Comparison of ENCODE assay signal across 8 cellular contexts in the genomic region with DNA sequence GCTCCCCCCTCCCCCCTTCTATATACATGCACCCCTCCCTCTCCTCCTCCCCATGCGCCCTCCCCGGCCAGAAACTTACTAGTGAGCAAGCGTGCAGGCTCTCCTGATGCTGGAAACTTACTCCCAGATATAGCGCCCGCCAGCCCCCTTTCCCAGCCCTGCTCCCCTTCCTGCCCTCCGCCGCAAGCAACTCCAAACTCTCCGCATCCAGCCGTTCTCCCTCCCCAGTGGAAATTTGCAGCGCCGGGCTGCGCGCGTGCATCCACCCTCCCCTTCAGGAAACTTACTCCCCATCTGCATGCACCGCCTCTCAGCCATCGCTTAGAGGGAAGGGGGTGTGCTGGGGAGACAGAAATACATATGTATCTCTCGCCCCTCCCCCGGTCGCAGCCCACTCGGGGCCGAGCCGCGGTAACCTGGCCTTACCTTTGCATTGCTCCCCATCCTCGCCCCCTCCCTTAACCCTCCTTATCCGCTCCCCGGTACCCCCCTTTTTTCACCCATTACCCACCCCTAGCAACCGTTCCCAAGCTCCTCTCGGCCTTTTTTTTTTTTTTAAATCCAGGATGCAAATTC. TPM values are rescaled to one million over a fixed set of nuclear protein-coding genes. Genes with fewer than 3 reads are reported as not detected.
A peak's percentile ranks its signal among the peaks of the same experiment; 100 is the strongest.
DNase-seq lines count a peak whose midpoint lies in the region; ATAC-seq and TF ChIP-seq lines count a peak whose summit lies in the region.

A gene with protein sequence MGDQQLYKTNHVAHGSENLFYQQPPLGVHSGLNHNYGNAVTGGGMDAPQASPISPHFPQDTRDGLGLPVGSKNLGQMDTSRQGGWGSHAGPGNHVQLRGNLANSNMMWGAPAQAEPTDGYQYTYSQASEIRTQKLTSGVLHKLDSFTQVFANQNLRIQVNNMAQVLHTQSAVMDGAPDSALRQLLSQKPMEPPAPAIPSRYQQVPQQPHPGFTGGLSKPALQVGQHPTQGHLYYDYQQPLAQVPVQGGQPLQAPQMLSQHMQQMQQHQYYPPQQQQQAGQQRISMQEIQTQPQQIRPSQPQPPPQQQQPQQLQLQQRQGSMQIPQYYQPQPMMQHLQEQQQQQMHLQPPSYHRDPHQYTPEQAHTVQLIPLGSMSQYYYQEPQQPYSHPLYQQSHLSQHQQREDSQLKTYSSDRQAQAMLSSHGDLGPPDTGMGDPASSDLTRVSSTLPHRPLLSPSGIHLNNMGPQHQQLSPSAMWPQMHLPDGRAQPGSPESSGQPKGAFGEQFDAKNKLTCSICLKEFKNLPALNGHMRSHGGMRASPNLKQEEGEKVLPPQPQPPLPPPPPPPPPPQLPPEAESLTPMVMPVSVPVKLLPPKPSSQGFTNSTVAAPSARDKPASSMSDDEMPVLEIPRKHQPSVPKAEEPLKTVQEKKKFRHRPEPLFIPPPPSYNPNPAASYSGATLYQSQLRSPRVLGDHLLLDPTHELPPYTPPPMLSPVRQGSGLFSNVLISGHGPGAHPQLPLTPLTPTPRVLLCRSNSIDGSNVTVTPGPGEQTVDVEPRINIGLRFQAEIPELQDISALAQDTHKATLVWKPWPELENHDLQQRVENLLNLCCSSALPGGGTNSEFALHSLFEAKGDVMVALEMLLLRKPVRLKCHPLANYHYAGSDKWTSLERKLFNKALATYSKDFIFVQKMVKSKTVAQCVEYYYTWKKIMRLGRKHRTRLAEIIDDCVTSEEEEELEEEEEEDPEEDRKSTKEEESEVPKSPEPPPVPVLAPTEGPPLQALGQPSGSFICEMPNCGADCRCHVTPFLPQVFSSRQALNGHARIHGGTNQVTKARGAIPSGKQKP (N-terminal part only) (minus strand): TSS at position 332 of the 576 bp plus-strand sequence. CDS start 182,336 bp downstream, outside the sequence.

- ATAC-seq in HG02870 (IDR thresholded peaks at IDR 0.05; ENCODE audit: unreplicated experiment), result peak; percentile 30
- peak; percentile 30 for ATAC-seq in left lobe of liver

- H3K4me3 ChIP-seq in coronary artery, result peak within 1 kb of the TSS; percentile 82

- TF ChIP-seq CTCF in coronary artery (IDR thresholded peaks at IDR 0.05), result no peak

- DNase-seq in DMS 273 treated with DMSO at 0.1 percent for 48 hours (lab: John Stamatoyannopoulos, UW), result peak; percentile 86
- DNase-seq in NCI-H345 treated with DMSO at 0.1 percent for 48 hours (lab: John Stamatoyannopoulos, UW; ENCODE audit: unreplicated experiment), result peak; percentile 45
- peak; percentile 54 for DNase-seq in activated CD4-positive, CD25-positive, alpha-beta regulatory T cell treated with anti-CD3 and anti-CD28 coated beads, Interleukin-2, amount 50 U/mL, for 72 hours
- DNase-seq in coronary artery (ENCODE audit: low spot score), result no peak
- no peak for DNase-seq in left lobe of liver (ENCODE audit: low spot score)
- peak; percentile 55 for DNase-seq in stimulated activated CD4-positive, alpha-beta T cell treated with anti-CD3 and anti-CD28 coated beads, Interleukin-4, amount 100 ng/mL, for 24 hours
- DNase-seq in GOT3 (lab: John Stamatoyannopoulos, UW), result no peak

- H3K27ac ChIP-seq in coronary artery, result peak within 1 kb of the TSS; percentile 43 to 92

RNA-seq across cellular contexts. Expression of the gene that starts here (rescaled TPM):
- 0.58 TPM for total RNA-seq in left lobe of liver

Comparison
In these comparisons a context has a peak if more than half of its experiments do, and no peak if none do; other contexts are left out.
1. Peak in ATAC-seq in left lobe of liver; RNA of the gene not detected or under 1 TPM.
2. DNase-seq: peak in DMS 273 treated with DMSO at 0.1 percent for 48 hours (single experiment), NCI-H345 treated with DMSO at 0.1 percent for 48 hours (single experiment), activated CD4-positive, CD25-positive, alpha-beta regulatory T cell treated with anti-CD3 and anti-CD28 coated beads, Interleukin-2, amount 50 U/mL, for 72 hours (single experiment) and stimulated activated CD4-positive, alpha-beta T cell treated with anti-CD3 and anti-CD28 coated beads, Interleukin-4, amount 100 ng/mL, for 24 hours (single experiment); none in coronary artery (single experiment), left lobe of liver (single experiment) and GOT3 (single experiment).